Comparison of ENCODE assay signal across 8 cellular contexts in genomic region chr11:128579790-128580504, GRCh38. TPM values are rescaled to one million over a fixed set of nuclear protein-coding genes. Genes with fewer than 3 reads are reported as not detected.
A peak's percentile ranks its signal among the peaks of the same experiment; 100 is the strongest.
DNase-seq lines count a peak whose midpoint lies in the region; ATAC-seq and TF ChIP-seq lines count a peak whose summit lies in the region.

No MANE protein-coding gene starts in this region.

- peak; percentile 87 to 88 for ATAC-seq in activated T-cell treated with anti-CD3 and anti-CD28 coated beads, Interleukin-2, amount 50 U/mL, for 4 hours
- ATAC-seq in HG02852 (IDR thresholded peaks at IDR 0.05; ENCODE audit: unreplicated experiment): peak; percentile 89

- H3K27ac ChIP-seq in smooth muscle cell (ENCODE audit: low read depth): peak overlapping the region; percentile 95

- peaks cover 20% of the 10 kb centered on the region for H3K4me1 ChIP-seq in smooth muscle cell (ENCODE audit: low read depth)

- H3K9me3 Mint-ChIP-seq in activated T-cell treated with anti-CD3 and anti-CD28 coated beads, Interleukin-2, amount 50 U/mL, for 4 hours: no peaks in the 10 kb centered on the region
- H3K9me3 Mint-ChIP-seq in T-helper 2 cell treated with Interferon-gamma antibody and Interleukin-4, amounts not matched to agents 5 μg/mL and 100 μg/mL, for 36 hours: no peaks in the 10 kb centered on the region

- DNase-seq in activated T-cell treated with anti-CD3 and anti-CD28 coated beads, Interleukin-2, amount 50 U/mL, for 4 hours: no peak
- DNase-seq in activated T-cell treated with anti-CD3 and anti-CD28 coated beads, Interleukin-2, amount 50 U/mL, for 1 hour: no peak
- DNase-seq in T-helper 2 cell treated with Interferon-gamma antibody and Interleukin-4, amounts not matched to agents 5 μg/mL and 100 μg/mL, for 36 hours (ENCODE audit: low spot score): peak; percentile 23
- DNase-seq in smooth muscle cell (lab: John Stamatoyannopoulos, UW; ENCODE audit: unreplicated experiment) (no peak), posterior cingulate gyrus (no peak), dermis blood vessel endothelial cell (no peak), anterior cingulate cortex (lab: John Stamatoyannopoulos, UW) (no peak)

- H3K4me1 Mint-ChIP-seq in activated T-cell treated with anti-CD3 and anti-CD28 coated beads, Interleukin-2, amount 50 U/mL, for 4 hours (ENCODE audit: low read depth): peaks cover 62% of the 10 kb centered on the region
- H3K4me1 Mint-ChIP-seq in T-helper 2 cell treated with Interferon-gamma antibody and Interleukin-4, amounts not matched to agents 5 μg/mL and 100 μg/mL, for 36 hours (ENCODE audit: low read depth): peaks cover 24% of the 10 kb centered on the region

- peak overlapping the region; percentile 50 for H3K9ac ChIP-seq in smooth muscle cell (ENCODE audit: low read depth)

- 65% methylated on average over 4 of the region's 4 CpGs for WGBS in smooth muscle cell (ENCODE audit: low lambda C conversion rate)

- H3F3A ChIP-seq in smooth muscle cell (ENCODE audit: low read depth): peaks cover 25% of the 10 kb centered on the region

- H3K4me3 Mint-ChIP-seq in activated T-cell treated with anti-CD3 and anti-CD28 coated beads, Interleukin-2, amount 50 U/mL, for 4 hours: peak overlapping the region; percentile 66
- H3K4me3 Mint-ChIP-seq in T-helper 2 cell treated with Interferon-gamma antibody and Interleukin-4, amounts not matched to agents 5 μg/mL and 100 μg/mL, for 36 hours: peak overlapping the region; percentile 55

- H3K27me3 Mint-ChIP-seq in activated T-cell treated with anti-CD3 and anti-CD28 coated beads, Interleukin-2, amount 50 U/mL, for 4 hours (ENCODE audit: low read depth): no peaks in the 10 kb centered on the region
- H3K27me3 Mint-ChIP-seq in T-helper 2 cell treated with Interferon-gamma antibody and Interleukin-4, amounts not matched to agents 5 μg/mL and 100 μg/mL, for 36 hours (ENCODE audit: low read depth): peaks cover 3% of the 10 kb centered on the region

- no peaks in the 10 kb centered on the region for H3K9me3 ChIP-seq in smooth muscle cell (replicated peaks; ENCODE audit: low read depth)

- H2AFZ ChIP-seq in smooth muscle cell (ENCODE audit: low read depth): peak overlapping the region; percentile 7

- H3K4me2 ChIP-seq in smooth muscle cell: no peak overlapping the region

- H3K36me3 ChIP-seq in smooth muscle cell (ENCODE audit: low read depth): no peaks in the 10 kb centered on the region

- no peak overlapping the region for H3K4me3 ChIP-seq in smooth muscle cell

- H4K20me1 ChIP-seq in smooth muscle cell (ENCODE audit: low read depth): no peaks in the 10 kb centered on the region

- no peaks in the 10 kb centered on the region for H3K27me3 ChIP-seq in smooth muscle cell (ENCODE audit: low read depth)

- intact Hi-C loops in posterior cingulate gyrus (cut with DNase I): no loop called here

- H3K79me2 ChIP-seq in smooth muscle cell (ENCODE audit: low read depth): no peaks in the 10 kb centered on the region

- H3K36me3 Mint-ChIP-seq in activated T-cell treated with anti-CD3 and anti-CD28 coated beads, Interleukin-2, amount 50 U/mL, for 4 hours (ENCODE audit: insufficient read depth): no peaks in the 10 kb centered on the region
- H3K36me3 Mint-ChIP-seq in T-helper 2 cell treated with Interferon-gamma antibody and Interleukin-4, amounts not matched to agents 5 μg/mL and 100 μg/mL, for 36 hours (ENCODE audit: low read depth): no peaks in the 10 kb centered on the region

- H3K27ac Mint-ChIP-seq in T-helper 2 cell treated with Interferon-gamma antibody and Interleukin-4, amounts not matched to agents 5 μg/mL and 100 μg/mL, for 36 hours: peak overlapping the region; percentile 53

- TF ChIP-seq CTCF in smooth muscle cell (IDR thresholded peaks at IDR 0.05; ENCODE audit: borderline replicate concordance, insufficient read depth, poor library complexity, severe bottlenecking): no peak

RNA-seq across cellular contexts. Expression of gene ETS1, which starts 7.4 kb away (rescaled TPM):
- total RNA-seq in activated T-cell treated with anti-CD3 and anti-CD28 coated beads, Interleukin-2, amount 50 U/mL, for 4 hours: 100 to 1,000 TPM; 246 to 299 (median 258) TPM
- total RNA-seq in smooth muscle cell (22.8 and 25.9 TPM in 2 replicates), dermis blood vessel endothelial cell (128 and 130 TPM in 2 replicates)
- polyA plus RNA-seq in smooth muscle cell: 4.1 and 7.4 TPM in 2 replicates
